In genomic region chr12:89040146-89040964, GRCh38 we compare ENCODE assay signal across 1 cellular context.
TF ChIP-seq lines count a peak whose summit lies in the region.

No MANE protein-coding gene starts in this region.

TF ChIP-seq in GM12878, 131 proteins besides CTCF, POLR2A, EP300 and RAD21 (continued from another document and continues in another):
- TF ChIP-seq NKRF (conservative IDR thresholded peaks at IDR 0.05) (no peak), ZNF24 (IDR thresholded peaks at IDR 0.05) (no peak), BCL3 (IDR thresholded peaks at IDR 0.05; ENCODE audit: borderline replicate concordance, insufficient read depth, low read depth, low read length, poor library complexity, severe bottlenecking) (no peak), SMC3 (IDR thresholded peaks at IDR 0.05; ENCODE audit: borderline replicate concordance, low read length) (no peak), CBX3 (IDR thresholded peaks at IDR 0.05; ENCODE audit: borderline replicate concordance, low read depth) (no peak), HDAC6 (IDR thresholded peaks at IDR 0.05; ENCODE audit: unreplicated experiment) (no peak), EZH2 (IDR thresholded peaks at IDR 0.05; ENCODE audit: borderline replicate concordance, control insufficient read depth, low read depth, low read length) (no peak), FOXM1 (IDR thresholded peaks at IDR 0.05; ENCODE audit: low read depth, low read length) (peak; percentile 92), RAD51 (IDR thresholded peaks at IDR 0.05) (no peak), SIN3A (IDR thresholded peaks at IDR 0.05; ENCODE audit: low read depth, low read length) (no peak), HSF1 (IDR thresholded peaks at IDR 0.05; ENCODE audit: low read depth, low read length) (no peak), NFYA (IDR thresholded peaks at IDR 0.05; ENCODE audit: borderline replicate concordance, low read depth, low read length) (no peak), NR2F1 (conservative IDR thresholded peaks at IDR 0.05) (no peak), PBX3 (IDR thresholded peaks at IDR 0.05; ENCODE audit: insufficient replicate concordance, low read depth, low read length) (no peak), SPI1 (IDR thresholded peaks at IDR 0.05; ENCODE audit: borderline replicate concordance, insufficient read depth, low read depth, low read length) (no peak), TCF3 (IDR thresholded peaks at IDR 0.05; ENCODE audit: borderline replicate concordance, insufficient read depth, low read depth, low read length) (peak; percentile 100), IKZF1 (conservative IDR thresholded peaks at IDR 0.05) (no peak), CHD2 (IDR thresholded peaks at IDR 0.05; ENCODE audit: borderline replicate concordance, low read depth, low read length) (no peak), GATAD2B (conservative IDR thresholded peaks at IDR 0.05; ENCODE audit: low read depth) (no peak), REST (IDR thresholded peaks at IDR 0.05; ENCODE audit: low read depth, low read length) (no peak), TCF12 (IDR thresholded peaks at IDR 0.05; ENCODE audit: low read depth, low read length) (peak; percentile 99), PRDM15 (CRISPR knock-in tag; IDR thresholded peaks at IDR 0.05) (no peak), YBX1 (IDR thresholded peaks at IDR 0.05) (no peak), SMAD5 (IDR thresholded peaks at IDR 0.05; ENCODE audit: low read depth) (no peak), SMARCA5 (IDR thresholded peaks at IDR 0.05) (no peak), NFIC (IDR thresholded peaks at IDR 0.05; ENCODE audit: low read depth, low read length) (peak; percentile 91), ZBTB11 (CRISPR knock-in tag; IDR thresholded peaks at IDR 0.05) (no peak), ZBTB33 (IDR thresholded peaks at IDR 0.05) (no peak), NFXL1 (IDR thresholded peaks at IDR 0.05; ENCODE audit: borderline replicate concordance) (no peak), RELA (IDR thresholded peaks at IDR 0.05; ENCODE audit: borderline replicate concordance, partially characterized antibody) (no peak), POLR2AphosphoS2 (IDR thresholded peaks at IDR 0.05; ENCODE audit: low read depth, low read length) (no peak), SP1 (IDR thresholded peaks at IDR 0.05; ENCODE audit: low read depth, low read length) (no peak), MTA2 (IDR thresholded peaks at IDR 0.05; ENCODE audit: low read depth) (no peak), JUND (IDR thresholded peaks at IDR 0.05; ENCODE audit: low read depth, low read length) (no peak), JUNB (IDR thresholded peaks at IDR 0.05) (no peak), HDAC2 (IDR thresholded peaks at IDR 0.05) (no peak), RB1 (IDR thresholded peaks at IDR 0.05; ENCODE audit: borderline replicate concordance) (no peak), POU2F2 (IDR thresholded peaks at IDR 0.05; ENCODE audit: borderline replicate concordance, low read depth, low read length) (no peak), MAX (IDR thresholded peaks at IDR 0.05; ENCODE audit: low read depth, low read length) (no peak), EGR1 (IDR thresholded peaks at IDR 0.05; ENCODE audit: borderline replicate concordance in 1 of 2, low read depth in 2 of 2, low read length in 2 of 2) (0 out of 3 replicates have a peak, but pooled peaks of 1 of the 2 experiments have one; percentile 14), GABPA (IDR thresholded peaks at IDR 0.05; ENCODE audit: low read depth) (0 out of 2 replicates have a peak, but pooled peaks have one; percentile 37), BHLHE40 (IDR thresholded peaks at IDR 0.05; ENCODE audit: borderline replicate concordance in 1 of 2, low read depth in 2 of 2, low read length in 1 of 2) (no peak), MTA3 (IDR thresholded peaks at IDR 0.05; ENCODE audit: borderline replicate concordance, low read length) (no peak)
